8 cellular contexts compared by ENCODE assay signal in the genomic region with DNA sequence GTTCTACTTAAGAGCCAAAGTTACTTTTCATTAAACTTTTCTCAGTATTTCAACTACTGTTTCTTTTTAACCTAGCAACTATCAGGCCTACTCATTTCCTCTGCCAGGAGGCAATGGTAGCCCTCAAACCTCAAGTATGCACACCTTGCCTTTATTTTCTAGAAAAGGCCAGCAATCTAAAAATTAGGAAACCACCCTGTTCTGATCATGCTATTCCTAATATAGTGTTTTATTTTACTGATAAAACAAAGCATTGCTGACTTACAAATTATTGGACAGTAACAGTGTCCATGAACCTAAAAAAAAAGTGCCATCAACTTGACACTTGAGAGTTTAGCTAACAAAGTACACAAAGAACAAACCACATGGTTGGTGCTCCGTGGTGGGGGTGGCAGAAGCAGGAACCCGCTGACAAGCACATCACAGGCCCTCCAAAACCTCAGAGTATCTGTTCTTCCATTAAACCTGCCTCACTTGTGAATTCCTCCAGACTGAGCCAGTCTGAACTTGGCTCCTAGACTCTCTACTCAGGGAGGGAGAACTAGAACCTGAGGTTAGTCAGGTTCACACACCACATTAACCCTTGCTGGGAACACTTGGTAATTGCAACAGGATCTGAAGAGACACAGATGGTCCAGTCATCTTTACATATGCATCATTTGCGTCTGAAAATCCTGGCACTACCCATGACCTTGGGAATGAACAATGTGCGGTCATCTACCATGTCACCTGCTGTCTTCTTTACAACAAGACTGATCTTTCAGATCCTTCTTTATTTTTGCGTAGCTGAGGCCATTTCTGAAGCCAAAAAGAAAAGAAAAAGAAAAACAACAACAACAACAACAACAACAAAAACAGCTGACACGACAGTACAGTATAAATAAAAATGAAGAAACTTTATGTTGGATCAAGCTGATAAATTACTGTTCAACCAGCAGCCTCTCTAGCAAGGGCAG. TPM values are rescaled to one million over a fixed set of nuclear protein-coding genes. Genes with fewer than 3 reads are reported as not detected.
A peak's percentile ranks its signal among the peaks of the same experiment; 100 is the strongest.
DNase-seq lines count a peak whose midpoint lies in the region; ATAC-seq and TF ChIP-seq lines count a peak whose summit lies in the region.

No MANE protein-coding gene starts in this region.

- TF ChIP-seq CTCF in fibroblast of villous mesenchyme (IDR thresholded peaks at IDR 0.05; ENCODE audit: insufficient read depth, low read depth, low read length) (no peak), left ventricle myocardium inferior (IDR thresholded peaks at IDR 0.05; ENCODE audit: borderline replicate concordance) (no peak)

- intact Hi-C loops in activated CD4-positive, alpha-beta memory T cell treated with anti-CD3 and anti-CD28 coated beads for 36 hours (cut with micrococcal nuclease): loop anchor here (1.0 to 10.0 kb wide), 11 partner anchors 11 to 438 kb away; a partner anchor contains a TSS
- intact Hi-C loops in left ventricle myocardium inferior (cut with micrococcal nuclease): no loop called here

- CTCF ChIA-PET in activated CD4-positive, alpha-beta memory T cell treated with anti-CD3 and anti-CD28 coated beads for 36 hours (lab: Charles Lee): interaction anchor here (0.6 to 2.0 kb wide), 12 partner anchors 13 to 307 kb away, joined by 3 to 8 read pairs (median 5); no protein-coding TSS in a partner anchor

- POLR2A ChIA-PET in activated CD4-positive, alpha-beta memory T cell treated with anti-CD3 and anti-CD28 coated beads for 36 hours (lab: Charles Lee): interaction anchor here (1.0 to 4.1 kb wide), 14 partner anchors 10 to 71 kb away, joined by 3 to 39 read pairs (median 12); a partner anchor contains a TSS

- H3K9me3 ChIP-seq in left ventricle myocardium inferior (replicated peaks): no peaks in the 10 kb centered on the region

- no peak overlapping the region for H3K4me3 ChIP-seq in fibroblast of villous mesenchyme (ENCODE audit: low read depth, low read length)
- no peak overlapping the region for H3K4me3 ChIP-seq in left ventricle myocardium inferior

- H3K36me3 Mint-ChIP-seq in IgD-negative memory B cell: peaks cover 3% of the 10 kb centered on the region
- H3K36me3 Mint-ChIP-seq in activated CD4-positive, alpha-beta memory T cell treated with anti-CD3 and anti-CD28 coated beads for 36 hours: peaks cover 1% of the 10 kb centered on the region
- peaks cover 40% of the 10 kb centered on the region for H3K36me3 Mint-ChIP-seq in stimulated activated effector memory CD8-positive, alpha-beta T cell treated with anti-CD3 and anti-CD28 coated beads, Interleukin-12 subunit alpha, Interleukin-12 subunit beta, amount 100 ng/mL, for 72 hours

- ATAC-seq in GM18517 (IDR thresholded peaks at IDR 0.05; ENCODE audit: unreplicated experiment) (peak; percentile 21), HG03457 (IDR thresholded peaks at IDR 0.05; ENCODE audit: unreplicated experiment) (no peak)
- ATAC-seq in stimulated activated effector memory CD8-positive, alpha-beta T cell treated with anti-CD3 and anti-CD28 coated beads, Interleukin-12 subunit alpha, Interleukin-12 subunit beta, amount 100 ng/mL, for 72 hours: peak; percentile 65

- H3K4me3 Mint-ChIP-seq in IgD-negative memory B cell: peak overlapping the region; percentile 41 to 86 (median 76)
- H3K4me3 Mint-ChIP-seq in activated CD4-positive, alpha-beta memory T cell treated with anti-CD3 and anti-CD28 coated beads for 36 hours: peak overlapping the region; percentile 66
- peak overlapping the region; percentile 69 for H3K4me3 Mint-ChIP-seq in stimulated activated effector memory CD8-positive, alpha-beta T cell treated with anti-CD3 and anti-CD28 coated beads, Interleukin-12 subunit alpha, Interleukin-12 subunit beta, amount 100 ng/mL, for 72 hours

- H3K4me1 ChIP-seq in left ventricle myocardium inferior: peaks cover 44% of the 10 kb centered on the region

- H3K9me3 Mint-ChIP-seq in IgD-negative memory B cell: no peaks in the 10 kb centered on the region
- no peaks in the 10 kb centered on the region for H3K9me3 Mint-ChIP-seq in activated CD4-positive, alpha-beta memory T cell treated with anti-CD3 and anti-CD28 coated beads for 36 hours
- no peaks in the 10 kb centered on the region for H3K9me3 Mint-ChIP-seq in stimulated activated effector memory CD8-positive, alpha-beta T cell treated with anti-CD3 and anti-CD28 coated beads, Interleukin-12 subunit alpha, Interleukin-12 subunit beta, amount 100 ng/mL, for 72 hours

- H3K27ac Mint-ChIP-seq in IgD-negative memory B cell: peak overlapping the region; percentile 84 to 96 (median 91)
- H3K27ac Mint-ChIP-seq in activated CD4-positive, alpha-beta memory T cell treated with anti-CD3 and anti-CD28 coated beads for 36 hours: peak overlapping the region; percentile 99
- peak overlapping the region; percentile 99 for H3K27ac Mint-ChIP-seq in stimulated activated effector memory CD8-positive, alpha-beta T cell treated with anti-CD3 and anti-CD28 coated beads, Interleukin-12 subunit alpha, Interleukin-12 subunit beta, amount 100 ng/mL, for 72 hours

- peaks cover 60 to 70% (median 65%) of the 10 kb centered on the region in 3 donors for H3K4me1 Mint-ChIP-seq in IgD-negative memory B cell
- peaks cover 87% of the 10 kb centered on the region for H3K4me1 Mint-ChIP-seq in activated CD4-positive, alpha-beta memory T cell treated with anti-CD3 and anti-CD28 coated beads for 36 hours (ENCODE audit: low read depth)
- peaks cover 90% of the 10 kb centered on the region for H3K4me1 Mint-ChIP-seq in stimulated activated effector memory CD8-positive, alpha-beta T cell treated with anti-CD3 and anti-CD28 coated beads, Interleukin-12 subunit alpha, Interleukin-12 subunit beta, amount 100 ng/mL, for 72 hours

- no peaks in the 10 kb centered on the region for H3K36me3 ChIP-seq in left ventricle myocardium inferior

- peak; percentile 74 for DNase-seq in activated CD4-positive, alpha-beta memory T cell treated with anti-CD3 and anti-CD28 coated beads for 36 hours
- DNase-seq in fibroblast of villous mesenchyme (ENCODE audit: low read depth): peak; percentile 28
- DNase-seq in stimulated activated effector memory CD8-positive, alpha-beta T cell treated with anti-CD3 and anti-CD28 coated beads, Interleukin-12 subunit alpha, Interleukin-12 subunit beta, amount 100 ng/mL, for 72 hours (ENCODE audit: low spot score in 2 of 2): peak in 1 of 2 donors; percentile 75
- DNase-seq in SKM-1 (lab: John Stamatoyannopoulos, UW; ENCODE audit: unreplicated experiment): no peak
- DNase-seq in left ventricle myocardium inferior: no peak

- no peaks in the 10 kb centered on the region for H3K27me3 Mint-ChIP-seq in IgD-negative memory B cell
- no peaks in the 10 kb centered on the region for H3K27me3 Mint-ChIP-seq in activated CD4-positive, alpha-beta memory T cell treated with anti-CD3 and anti-CD28 coated beads for 36 hours

- no peak overlapping the region for H3K27ac ChIP-seq in left ventricle myocardium inferior (replicated peaks)

- no peaks in the 10 kb centered on the region for H3K27me3 ChIP-seq in left ventricle myocardium inferior (ENCODE audit: low read depth)

RNA-seq across cellular contexts. Expression of a gene that starts 31.9 kb away (rescaled TPM):
- 43.2 TPM for polyA plus RNA-seq in IgD-negative memory B cell
- total RNA-seq in activated CD4-positive, alpha-beta memory T cell treated with anti-CD3 and anti-CD28 coated beads for 36 hours: 100 to 1,000 TPM; 107 to 108 TPM
- total RNA-seq in fibroblast of villous mesenchyme (35.8 and 66.7 TPM in 2 replicates), left ventricle myocardium inferior (12.6 TPM)

Comparison
In these comparisons a context has a peak if more than half of its experiments do, and no peak if none do; other contexts are left out.
1. DNase-seq: peak in activated CD4-positive, alpha-beta memory T cell treated with anti-CD3 and anti-CD28 coated beads for 36 hours (single experiment) and fibroblast of villous mesenchyme (single experiment); none in SKM-1 (single experiment) and left ventricle myocardium inferior (single experiment).
2. Peak in every context shown above with its lines, with median percentiles within 50 percentile points of each other: H3K27ac Mint-ChIP-seq and H3K4me3 Mint-ChIP-seq.